Comparison of ENCODE assay signal across 16 cellular contexts in genomic region chr12:12798480-12798879, GRCh38.
"Had no signal": no experiment of that assay in that cellular context is flagged by ENCODE, and none has a peak within 500 bp of the region (broad histone marks: within the 10 kb centered on the region; RNA-seq: fewer than 3 reads in every experiment).

No MANE protein-coding gene starts in this region.

- H3K4me3 Mint-ChIP-seq: activated CD8-positive, alpha-beta T cell treated with anti-CD3 and anti-CD28 coated beads, Interleukin-2, amount 10 ng/mL, durations not matched to agents 7 days and 5 days; activated naive CD4-positive, alpha-beta T cell treated with anti-CD3 and anti-CD28 coated beads, Interleukin-2, amount 50 U/mL, for 24 hours; T-helper 1 cell treated with Interleukin-12 subunit alpha and Interleukin-12 subunit beta and Interleukin-4 antibody, amounts not matched to agents 30 μg/mL and 1 μg/mL, for 36 hours had no signal

- H3K27me3 Mint-ChIP-seq: activated naive CD4-positive, alpha-beta T cell treated with anti-CD3 and anti-CD28 coated beads, Interleukin-2, amount 50 U/mL, for 24 hours had no signal

- ATAC-seq: activated CD8-positive, alpha-beta T cell treated with anti-CD3 and anti-CD28 coated beads, Interleukin-2, amount 10 ng/mL, durations not matched to agents 7 days and 5 days had no signal

- H3K9me3 Mint-ChIP-seq: activated naive CD4-positive, alpha-beta T cell treated with anti-CD3 and anti-CD28 coated beads, Interleukin-2, amount 50 U/mL, for 24 hours; T-helper 1 cell treated with Interleukin-12 subunit alpha and Interleukin-12 subunit beta and Interleukin-4 antibody, amounts not matched to agents 30 μg/mL and 1 μg/mL, for 36 hours had no signal

- H3K36me3 Mint-ChIP-seq: activated naive CD4-positive, alpha-beta T cell treated with anti-CD3 and anti-CD28 coated beads, Interleukin-2, amount 50 U/mL, for 24 hours had no signal

- DNase-seq: activated CD4-positive, alpha-beta T cell treated with anti-CD3 and anti-CD28 coated beads for 48 hours; activated CD4-positive, alpha-beta T cell treated with anti-CD3 and anti-CD28 coated beads, Interleukin-2, amount 50 U/mL, for 4 hours; activated CD4-positive, CD25-positive, alpha-beta regulatory T cell treated with anti-CD3 and anti-CD28 coated beads, Interleukin-2, amount 50 U/mL, for 72 hours; activated CD8-positive, alpha-beta memory T cell treated with anti-CD3 and anti-CD28 coated beads, Interleukin-2, amount 50 U/mL, for 48 hours; activated CD8-positive, alpha-beta T cell treated with anti-CD3 and anti-CD28 coated beads, Interleukin-2, amount 10 ng/mL, durations not matched to agents 7 days and 5 days; activated T-cell treated with anti-CD3 and anti-CD28 coated beads, Interleukin-2, amount 50 U/mL, for 1 hour; amygdala; NCI-H1048; NCI-H146; NCI-H187 treated with DMSO at 0.1 percent for 48 hours; NCI-H2081 treated with DMSO at 0.1 percent for 48 hours; NCI-H446; NCI-H524; SHP77 treated with DMSO at 0.1 percent for 48 hours had no signal

- H3K27ac Mint-ChIP-seq: activated CD8-positive, alpha-beta T cell treated with anti-CD3 and anti-CD28 coated beads, Interleukin-2, amount 10 ng/mL, durations not matched to agents 7 days and 5 days; activated naive CD4-positive, alpha-beta T cell treated with anti-CD3 and anti-CD28 coated beads, Interleukin-2, amount 50 U/mL, for 24 hours; T-helper 1 cell treated with Interleukin-12 subunit alpha and Interleukin-12 subunit beta and Interleukin-4 antibody, amounts not matched to agents 30 μg/mL and 1 μg/mL, for 36 hours had no signal
